ENCODE assay signal across 20 cellular contexts in the genomic region with DNA sequence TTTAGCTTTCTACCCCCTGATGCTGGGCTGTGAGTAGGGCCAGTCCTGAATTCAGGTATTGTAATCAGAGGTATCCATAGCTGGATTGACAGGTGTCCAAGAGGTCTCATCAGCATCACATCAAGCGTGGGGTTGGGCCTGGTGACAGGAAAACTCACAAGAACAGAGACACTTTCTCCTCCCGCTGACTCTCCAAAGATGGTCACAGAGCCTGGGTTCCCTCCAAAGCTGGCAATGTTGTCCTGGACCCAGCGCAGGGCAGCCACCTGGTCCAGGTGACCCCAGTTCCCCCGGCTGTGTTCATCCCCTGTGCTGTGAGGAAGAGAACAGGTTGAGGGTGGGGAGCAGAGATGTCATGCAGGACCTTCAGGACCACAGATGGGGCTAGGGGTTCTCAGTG. TPM values are rescaled to one million over a fixed set of nuclear protein-coding genes. Genes with fewer than 3 reads are reported as not detected.
DNase-seq lines count a peak whose midpoint lies in the region; ATAC-seq and TF ChIP-seq lines count a peak whose summit lies in the region.
"Had no signal": no experiment of that assay in that cellular context is flagged by ENCODE, and none has a peak within 500 bp of the region (broad histone marks: within the 10 kb centered on the region; RNA-seq: fewer than 3 reads in every experiment).

No MANE protein-coding gene starts in this region.

- H3K9me2 ChIP-seq in Karpas-422 (replicated peaks; ENCODE audit: insufficient read depth, low read length) = no peaks in the 10 kb centered on the region

- no peaks in the 10 kb centered on the region for H3K9me3 ChIP-seq in Karpas-422 (ENCODE audit: low read length)
- H3K9me3 ChIP-seq in vagina = no peaks in the 10 kb centered on the region
- H3K9me3 ChIP-seq: BE2C, BLaER1, Caco-2 had no signal

- DNase-seq in Karpas-422 = peak; percentile 27
- peak; percentile 53 for DNase-seq in coronary artery (ENCODE audit: low spot score)
- DNase-seq in posterior vena cava (ENCODE audit: low spot score) = peak; percentile 11
- DNase-seq in vagina (ENCODE audit: extremely low spot score in 2 of 2) = peak; percentile 40 to 95
- no peak for DNase-seq in NCI-H1105 (lab: John Stamatoyannopoulos, UW)
- DNase-seq in activated naive CD4-positive, alpha-beta T cell treated with anti-CD3 and anti-CD28 coated beads for 36 hours = no peak
- DNase-seq in effector CD4-positive, alpha-beta T cell = no peak
- DNase-seq: 8988T; ACHN; BE2C; C1 segment of cervical spinal cord; Caco-2; Calu3; CD4-positive, alpha-beta T cell; CD8-positive, alpha-beta T cell; DMS79 treated with DMSO at 0.1 percent for 48 hours; GF-D8 had no signal

- H3K9me3 Mint-ChIP-seq in activated naive CD4-positive, alpha-beta T cell treated with anti-CD3 and anti-CD28 coated beads for 36 hours = no peaks in the 10 kb centered on the region
- H3K9me3 Mint-ChIP-seq: CD4-positive, alpha-beta T cell; CD8-positive, alpha-beta T cell had no signal

- H3K4me1 ChIP-seq in Karpas-422 (ENCODE audit: low read length) (no peaks in the 10 kb centered on the region), vagina (no peaks in the 10 kb centered on the region)
- H3K4me1 ChIP-seq: BE2C, BLaER1, Caco-2 had no signal

- H2AFZ ChIP-seq in Karpas-422 (ENCODE audit: low read length) = no peak overlapping the region

- H3K27ac ChIP-seq in Karpas-422 (ENCODE audit: low read length) = no peak overlapping the region
- H3K27ac ChIP-seq in coronary artery = no peak overlapping the region
- H3K27ac ChIP-seq in vagina = no peak overlapping the region
- H3K27ac ChIP-seq: BLaER1 had no signal

- H3K27me3 ChIP-seq in Karpas-422 (ENCODE audit: low read length) = no peaks in the 10 kb centered on the region
- no peaks in the 10 kb centered on the region for H3K27me3 ChIP-seq in vagina
- H3K27me3 ChIP-seq: BLaER1 had no signal

- no peak overlapping the region for H3K4me2 ChIP-seq in Karpas-422 (ENCODE audit: low read depth, low read length, poor library complexity, severe bottlenecking)
- H3K4me2 ChIP-seq: BLaER1 had no signal

- H3K4me3 Mint-ChIP-seq in activated naive CD4-positive, alpha-beta T cell treated with anti-CD3 and anti-CD28 coated beads for 36 hours = no peak overlapping the region
- H3K4me3 Mint-ChIP-seq: CD4-positive, alpha-beta T cell; CD8-positive, alpha-beta T cell had no signal

- TF ChIP-seq POLR2A in vagina (IDR thresholded peaks at IDR 0.05) = no peak

- H3K9ac ChIP-seq in Karpas-422 (ENCODE audit: low read length) = no peak overlapping the region
- H3K9ac ChIP-seq: BLaER1 had no signal

- H3K4me3 ChIP-seq in Karpas-422 (ENCODE audit: low read length) (no peak overlapping the region), coronary artery (no peak overlapping the region), vagina (no peak overlapping the region)
- H3K4me3 ChIP-seq: BLaER1 had no signal

- CTCF ChIA-PET in activated naive CD4-positive, alpha-beta T cell treated with anti-CD3 and anti-CD28 coated beads for 36 hours (lab: Charles Lee) = no interaction called here

- H3K27me3 Mint-ChIP-seq in activated naive CD4-positive, alpha-beta T cell treated with anti-CD3 and anti-CD28 coated beads for 36 hours (ENCODE audit: low read depth) = peaks cover 15% of the 10 kb centered on the region

- no peaks in the 10 kb centered on the region for H3K4me1 Mint-ChIP-seq in activated naive CD4-positive, alpha-beta T cell treated with anti-CD3 and anti-CD28 coated beads for 36 hours (ENCODE audit: low read depth)

- H3K27ac Mint-ChIP-seq in activated naive CD4-positive, alpha-beta T cell treated with anti-CD3 and anti-CD28 coated beads for 36 hours = no peak overlapping the region
- H3K27ac Mint-ChIP-seq: CD4-positive, alpha-beta T cell; CD8-positive, alpha-beta T cell had no signal

- no peaks in the 10 kb centered on the region for H3K36me3 Mint-ChIP-seq in activated naive CD4-positive, alpha-beta T cell treated with anti-CD3 and anti-CD28 coated beads for 36 hours (ENCODE audit: low read depth)
- H3K36me3 Mint-ChIP-seq: CD8-positive, alpha-beta T cell had no signal

- no peak for ATAC-seq in HG02970 (IDR thresholded peaks at IDR 0.05; ENCODE audit: low FRiP score, unreplicated experiment)
- ATAC-seq: CD8-positive, alpha-beta T cell had no signal

- intact Hi-C loops in posterior vena cava (cut with DNase I) (loop anchor here in 1 of 2 donors (10.0 kb wide), 2 partner anchors 66 to 356 kb away; no protein-coding TSS in a partner anchor), vagina (cut with DNase I) (no loop called here)
- intact Hi-C loops in activated naive CD4-positive, alpha-beta T cell treated with anti-CD3 and anti-CD28 coated beads for 36 hours (cut with micrococcal nuclease) = no loop called here

- H4K20me1 ChIP-seq in Karpas-422 (ENCODE audit: insufficient read depth, low read depth, low read length) = no peaks in the 10 kb centered on the region
- H4K20me1 ChIP-seq: BLaER1 had no signal

- no peak for TF ChIP-seq CTCF in coronary artery (IDR thresholded peaks at IDR 0.05)
- no peak for TF ChIP-seq CTCF in vagina (IDR thresholded peaks at IDR 0.05)

- H3K79me2 ChIP-seq in Karpas-422 (ENCODE audit: low read length) = no peaks in the 10 kb centered on the region

- H3K36me3 ChIP-seq in Karpas-422 (ENCODE audit: insufficient read depth, low read length) (no peaks in the 10 kb centered on the region), vagina (no peaks in the 10 kb centered on the region)
- H3K36me3 ChIP-seq: BE2C, BLaER1 had no signal

RNA-seq across cellular contexts. Expression of a gene that starts 11.7 kb away (rescaled TPM):
- total RNA-seq in Karpas-422 (2014; rRNA removed; shearing (Covaris generic); ENCODE audit: low replicate concordance) = not detected in 2 replicates
- total RNA-seq in posterior vena cava (10 to 100 TPM; 29.9 to 95.9 TPM), vagina (10.1 TPM)
- not detected for total RNA-seq in activated naive CD4-positive, alpha-beta T cell treated with anti-CD3 and anti-CD28 coated beads for 36 hours
- total RNA-seq: CD8-positive, alpha-beta T cell had no signal

RNA-seq across cellular contexts. Expression of a gene that starts 54.0 kb away (rescaled TPM):
- total RNA-seq in Karpas-422 (2014; rRNA removed; shearing (Covaris generic); ENCODE audit: low replicate concordance) = not detected in 2 replicates
- total RNA-seq in posterior vena cava (not detected), vagina (not detected)
- not detected for total RNA-seq in activated naive CD4-positive, alpha-beta T cell treated with anti-CD3 and anti-CD28 coated beads for 36 hours
- total RNA-seq: A673; Caco-2; Calu3; CD4-positive, alpha-beta T cell; CD8-positive, alpha-beta T cell had no signal

Comparison
In these comparisons a context has a peak if more than half of its experiments do, and no peak if none do; other contexts are left out.
1. DNase-seq: peak in Karpas-422 (single experiment), coronary artery (single experiment), posterior vena cava (single experiment) and vagina (2 of 2); none in NCI-H1105 (single experiment), activated naive CD4-positive, alpha-beta T cell treated with anti-CD3 and anti-CD28 coated beads for 36 hours (single experiment) and effector CD4-positive, alpha-beta T cell (single experiment).
2. RNA of a gene that starts 11.7 kb away (total RNA-seq): 29.9 to 95.9 TPM in posterior vena cava and 10.1 TPM in vagina (single experiment); not detected in Karpas-422 and not detected in activated naive CD4-positive, alpha-beta T cell treated with anti-CD3 and anti-CD28 coated beads for 36 hours; every median in the first group is over 10 times any median in the second.